ENCODE assay signal across 9 cellular contexts in the genomic region with DNA sequence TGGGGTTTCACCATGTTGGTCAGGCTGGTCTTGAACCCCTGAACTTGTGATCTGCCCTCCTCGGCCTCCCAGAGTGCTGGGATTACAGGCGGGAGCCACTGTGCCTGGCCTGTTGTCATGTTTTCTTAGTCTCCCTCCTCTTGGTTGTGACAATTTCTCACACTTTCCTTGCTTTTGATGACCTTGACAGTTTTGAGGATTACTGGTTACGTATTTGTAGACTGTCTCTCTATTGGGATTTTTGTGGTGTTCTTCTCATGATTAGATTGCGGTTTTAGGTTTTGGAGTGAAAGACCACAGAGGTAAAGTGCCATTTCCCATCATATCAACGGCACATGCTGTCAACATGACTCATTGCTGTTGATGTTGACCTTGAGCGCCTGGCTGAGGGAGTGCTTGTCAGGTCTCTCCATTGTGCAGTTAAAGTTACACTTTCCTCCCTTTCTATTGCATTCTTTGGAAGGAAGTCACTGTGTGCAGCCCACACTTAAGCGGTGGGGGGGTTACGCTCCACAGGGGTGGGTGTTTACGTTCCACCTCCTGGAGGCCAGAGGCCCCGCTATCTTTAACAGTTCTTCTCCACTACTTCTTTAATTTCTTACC. TPM values are rescaled to one million over a fixed set of nuclear protein-coding genes. Genes with fewer than 3 reads are reported as not detected.
DNase-seq lines count a peak whose midpoint lies in the region; ATAC-seq, FAIRE-seq and TF ChIP-seq lines count a peak whose summit lies in the region.
"Had no signal": no experiment of that assay in that cellular context is flagged by ENCODE, and none has a peak within 500 bp of the region (broad histone marks: within the 10 kb centered on the region; RNA-seq: fewer than 3 reads in every experiment).

No MANE protein-coding gene starts in this region.

- H3K4me1 Mint-ChIP-seq in activated CD4-positive, alpha-beta T cell treated with anti-CD3 and anti-CD28 coated beads for 36 hours: peaks cover 25% of the 10 kb centered on the region
- H3K4me1 Mint-ChIP-seq in T-helper 2 cell treated with Interferon-gamma antibody and Interleukin-4, amounts not matched to agents 5 μg/mL and 100 μg/mL, for 36 hours (ENCODE audit: low read depth): peaks cover 22% of the 10 kb centered on the region

- no peaks in the 10 kb centered on the region for H3K36me3 ChIP-seq in small intestine (ENCODE audit: control insufficient read depth in 2 of 2, insufficient read depth in 2 of 2, low read length in 2 of 2)
- H3K36me3 ChIP-seq in esophagus muscularis mucosa: no peaks in the 10 kb centered on the region

- intact Hi-C loops in activated CD4-positive, alpha-beta T cell treated with anti-CD3 and anti-CD28 coated beads for 36 hours (cut with DNase I, micrococcal nuclease): no loop called here
- intact Hi-C loops in esophagus muscularis mucosa (cut with DNase I): no loop called here

- H3K9me3 ChIP-seq in small intestine (ENCODE audit: control insufficient read depth, low read depth) (no peaks in the 10 kb centered on the region), esophagus muscularis mucosa (no peaks in the 10 kb centered on the region)
- H3K9me3 ChIP-seq: psoas muscle had no signal

- TF ChIP-seq POLR2A in esophagus muscularis mucosa (IDR thresholded peaks at IDR 0.05; ENCODE audit: low read depth): no peak

- H3K27ac ChIP-seq in small intestine (ENCODE audit: low read depth in 1 of 2, low read length in 1 of 2): no peak overlapping the region
- H3K27ac ChIP-seq in esophagus muscularis mucosa (replicated peaks in 1 of 4): no peak overlapping the region
- H3K27ac ChIP-seq: psoas muscle had no signal

- no peaks in the 10 kb centered on the region for H3K9me3 Mint-ChIP-seq in activated CD4-positive, alpha-beta T cell treated with anti-CD3 and anti-CD28 coated beads for 36 hours (ENCODE audit: low read depth)
- no peaks in the 10 kb centered on the region for H3K9me3 Mint-ChIP-seq in T-helper 2 cell treated with Interferon-gamma antibody and Interleukin-4, amounts not matched to agents 5 μg/mL and 100 μg/mL, for 36 hours

- CTCF ChIA-PET in activated CD4-positive, alpha-beta T cell treated with anti-CD3 and anti-CD28 coated beads for 36 hours (lab: Charles Lee): interaction anchor here (0.6 to 1.2 kb wide), 2 partner anchors 11 to 16 kb away, joined by 3 read pairs; partner anchors contain the start of gene NEURL1

- no peak for TF ChIP-seq CTCF in esophagus muscularis mucosa (IDR thresholded peaks at IDR 0.05)

- H3K4me3 ChIP-seq in small intestine (ENCODE audit: low read depth in 1 of 2, low read length in 2 of 2): no peak overlapping the region
- no peak overlapping the region for H3K4me3 ChIP-seq in esophagus muscularis mucosa
- H3K4me3 ChIP-seq: psoas muscle had no signal

- FAIRE-seq in small intestine (lab: Jason Lieb, UNC): no peak

- no peaks in the 10 kb centered on the region for H3K27me3 ChIP-seq in small intestine (ENCODE audit: control insufficient read depth in 2 of 2, insufficient read depth in 2 of 2, low read length in 2 of 2)
- H3K27me3 ChIP-seq in esophagus muscularis mucosa: peaks cover 0 to 6% (median 0%) of the 10 kb centered on the region in 4 donors

- H3K36me3 Mint-ChIP-seq in activated CD4-positive, alpha-beta T cell treated with anti-CD3 and anti-CD28 coated beads for 36 hours (ENCODE audit: low read depth): no peaks in the 10 kb centered on the region
- no peaks in the 10 kb centered on the region for H3K36me3 Mint-ChIP-seq in T-helper 2 cell treated with Interferon-gamma antibody and Interleukin-4, amounts not matched to agents 5 μg/mL and 100 μg/mL, for 36 hours (ENCODE audit: low read depth)

- H3K4me1 ChIP-seq in small intestine (ENCODE audit: control insufficient read depth in 2 of 2, insufficient read depth in 1 of 2, low read depth in 1 of 2, low read length in 1 of 2): peaks cover 3 to 10% of the 10 kb centered on the region in 2 donors
- peaks cover 0 to 10% (median 8%) of the 10 kb centered on the region in 4 donors for H3K4me1 ChIP-seq in esophagus muscularis mucosa
- H3K4me1 ChIP-seq: psoas muscle had no signal

- H3K4me3 Mint-ChIP-seq in activated CD4-positive, alpha-beta T cell treated with anti-CD3 and anti-CD28 coated beads for 36 hours: no peak overlapping the region
- peak overlapping the region; percentile 14 for H3K4me3 Mint-ChIP-seq in T-helper 2 cell treated with Interferon-gamma antibody and Interleukin-4, amounts not matched to agents 5 μg/mL and 100 μg/mL, for 36 hours

- POLR2A ChIA-PET in activated CD4-positive, alpha-beta T cell treated with anti-CD3 and anti-CD28 coated beads for 36 hours (lab: Charles Lee): interaction anchor here (0.6 to 0.9 kb wide), 3 partner anchors 38 to 612 kb away, joined by 3 to 6 read pairs (median 3); no protein-coding TSS in a partner anchor

- 39 to 47% (median 43%) methylated on average over 10 of the region's 10 CpGs for WGBS in small intestine, 3 donors
- WGBS in esophagus muscularis mucosa: 57% methylated on average over 10 of the region's 10 CpGs

- H3K27me3 Mint-ChIP-seq in activated CD4-positive, alpha-beta T cell treated with anti-CD3 and anti-CD28 coated beads for 36 hours: peaks cover 40% of the 10 kb centered on the region
- H3K27me3 Mint-ChIP-seq in T-helper 2 cell treated with Interferon-gamma antibody and Interleukin-4, amounts not matched to agents 5 μg/mL and 100 μg/mL, for 36 hours (ENCODE audit: low read depth): peaks cover 57% of the 10 kb centered on the region

- TF ChIP-seq EP300 in esophagus muscularis mucosa (IDR thresholded peaks at IDR 0.05): no peak

- peak; percentile 70 for DNase-seq in activated CD4-positive, alpha-beta T cell treated with anti-CD3 and anti-CD28 coated beads for 36 hours
- no peak for DNase-seq in activated CD4-positive, alpha-beta T cell treated with anti-CD3 and anti-CD28 coated beads for 1 hour
- DNase-seq in T-helper 2 cell treated with Interferon-gamma antibody and Interleukin-4, amounts not matched to agents 5 μg/mL and 100 μg/mL, for 36 hours (ENCODE audit: low spot score): peak; percentile 75
- DNase-seq in dermis blood vessel endothelial cell: peak; percentile 89
- peak; percentile 67 for DNase-seq in small intestine
- no peak for DNase-seq in NCI-H1105 treated with DMSO at 0.1 percent for 48 hours (lab: John Stamatoyannopoulos, UW)
- DNase-seq in superior temporal gyrus (ENCODE audit: extremely low spot score): no peak
- DNase-seq in esophagus muscularis mucosa (ENCODE audit: extremely low spot score): no peak
- DNase-seq: psoas muscle had no signal

- peak; percentile 89 for ATAC-seq in activated CD4-positive, alpha-beta T cell treated with anti-CD3 and anti-CD28 coated beads for 36 hours

- H3K27ac Mint-ChIP-seq in activated CD4-positive, alpha-beta T cell treated with anti-CD3 and anti-CD28 coated beads for 36 hours: no peak overlapping the region
- H3K27ac Mint-ChIP-seq in T-helper 2 cell treated with Interferon-gamma antibody and Interleukin-4, amounts not matched to agents 5 μg/mL and 100 μg/mL, for 36 hours: peak overlapping the region; percentile 60

RNA-seq across cellular contexts. Expression of gene NEURL1, which starts 10.8 kb away (rescaled TPM):
- total RNA-seq in activated CD4-positive, alpha-beta T cell treated with anti-CD3 and anti-CD28 coated beads for 36 hours: 1 to 10 TPM; 2.3 to 2.4 TPM
- total RNA-seq in dermis blood vessel endothelial cell: 0.19 TPM in 1 of 2 replicates, not detected in the other
- polyA plus RNA-seq in small intestine: 10 to 100 TPM; 14.6 to 25.7 (median 15.9) TPM
- under 1 TPM; 0.39 to 0.63 (median 0.46) TPM for total RNA-seq in esophagus muscularis mucosa

RNA-seq across cellular contexts. Expression of gene CALHM3, which starts 25.2 kb away (rescaled TPM):
- total RNA-seq in activated CD4-positive, alpha-beta T cell treated with anti-CD3 and anti-CD28 coated beads for 36 hours: not detected
- total RNA-seq in dermis blood vessel endothelial cell (not detected in 2 replicates), esophagus muscularis mucosa (not detected)
- not detected for polyA plus RNA-seq in small intestine
- total RNA-seq: psoas muscle had no signal
- polyA plus RNA-seq: psoas muscle had no signal

RNA-seq across cellular contexts. Expression of gene CALHM1, which starts 45.6 kb away (rescaled TPM):
- not detected for total RNA-seq in activated CD4-positive, alpha-beta T cell treated with anti-CD3 and anti-CD28 coated beads for 36 hours
- not detected in 2 replicates for total RNA-seq in dermis blood vessel endothelial cell
- polyA plus RNA-seq in small intestine: under 1 TPM in 1 of 3 donors, not detected in 2; 0.03 TPM
- not detected for total RNA-seq in esophagus muscularis mucosa
- total RNA-seq: psoas muscle had no signal
- polyA plus RNA-seq: psoas muscle had no signal

RNA-seq across cellular contexts. Expression of gene CALHM2, which starts 52.1 kb away (rescaled TPM):
- 10 to 100 TPM; 10.1 to 12.0 TPM for total RNA-seq in activated CD4-positive, alpha-beta T cell treated with anti-CD3 and anti-CD28 coated beads for 36 hours
- total RNA-seq in dermis blood vessel endothelial cell (18.4 and 27.9 TPM in 2 replicates), esophagus muscularis mucosa (10 to 100 TPM; 44.4 to 69.9 (median 62.8) TPM)
- polyA plus RNA-seq in small intestine: 10 to 100 TPM in 1 of 3 donors, 1 to 10 TPM in 2; 1.1 to 29.1 (median 5.4) TPM

Comparison
In these comparisons a context has a peak if more than half of its experiments do, and no peak if none do; other contexts are left out.
1. DNase-seq: peak in activated CD4-positive, alpha-beta T cell treated with anti-CD3 and anti-CD28 coated beads for 36 hours (single experiment), T-helper 2 cell treated with Interferon-gamma antibody and Interleukin-4, amounts not matched to agents 5 μg/mL and 100 μg/mL, for 36 hours (single experiment), dermis blood vessel endothelial cell (single experiment) and small intestine (single experiment); none in activated CD4-positive, alpha-beta T cell treated with anti-CD3 and anti-CD28 coated beads for 1 hour (single experiment), NCI-H1105 treated with DMSO at 0.1 percent for 48 hours (single experiment), superior temporal gyrus (single experiment) and esophagus muscularis mucosa (single experiment).